17 cellular contexts compared by ENCODE assay signal in the genomic region with DNA sequence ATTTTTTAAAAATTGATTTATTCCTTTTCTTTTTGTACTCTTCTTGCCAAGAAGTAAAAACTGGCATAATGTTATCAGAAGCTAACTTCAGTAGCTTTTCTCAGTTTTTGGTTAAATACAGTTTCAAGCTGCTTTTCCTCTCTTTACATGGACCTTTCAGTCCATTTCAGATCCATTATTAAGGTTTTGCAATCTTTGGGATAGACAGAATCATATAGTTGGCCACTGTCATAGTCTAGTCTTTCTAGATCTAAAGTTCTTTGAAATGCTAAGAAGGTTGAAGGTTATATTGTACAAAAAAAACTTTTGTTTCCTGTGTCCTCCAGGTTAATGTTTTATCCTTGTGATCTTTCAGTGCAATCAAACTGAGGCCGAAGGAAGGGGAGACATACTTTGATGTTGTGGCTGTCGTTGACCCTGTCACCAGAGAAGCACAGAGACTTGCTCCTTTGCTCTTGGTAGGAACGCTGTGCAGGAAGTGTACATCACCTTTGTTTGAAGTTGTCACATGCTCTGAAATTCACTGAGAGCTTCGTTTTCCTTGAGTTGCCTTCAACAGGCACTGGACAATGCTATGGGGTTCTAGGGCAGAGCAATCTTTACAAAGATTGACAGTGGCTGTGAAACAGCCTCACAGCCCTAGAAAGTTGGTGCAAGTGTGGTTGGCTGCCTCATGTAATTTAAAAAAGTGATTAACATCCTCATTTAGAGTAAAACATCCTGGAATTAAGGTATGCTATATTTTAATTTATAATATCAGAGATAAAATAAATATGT.
DNase-seq lines count a peak whose midpoint lies in the region; ATAC-seq, FAIRE-seq and TF ChIP-seq lines count a peak whose summit lies in the region.
"Had no signal": no experiment of that assay in that cellular context is flagged by ENCODE, and none has a peak within 500 bp of the region (broad histone marks: within the 10 kb centered on the region; RNA-seq: fewer than 3 reads in every experiment).

No MANE protein-coding gene starts in this region.

- peaks cover 3% of the 10 kb centered on the region for H3K79me2 ChIP-seq in HepG2 (ENCODE audit: insufficient read depth, low read length)
- H3K79me2 ChIP-seq in K562 (ENCODE audit: control insufficient read depth, insufficient read depth, low read length): no peaks in the 10 kb centered on the region
- H3K79me2 ChIP-seq in GM23248 (ENCODE audit: insufficient read depth): no peaks in the 10 kb centered on the region

- H3K9me2 ChIP-seq in GM23248 (ENCODE audit: insufficient read depth): no peaks in the 10 kb centered on the region

- H3K27me3 ChIP-seq in HepG2 (ENCODE audit: control insufficient read depth in 1 of 2, insufficient read depth in 2 of 2, low read length in 2 of 2): no peaks in the 10 kb centered on the region
- H3K27me3 ChIP-seq in right lobe of liver: no peaks in the 10 kb centered on the region
- H3K27me3 ChIP-seq in K562 (ENCODE audit: control insufficient read depth in 2 of 2, insufficient read depth in 2 of 2, low read length in 2 of 2): no peaks in the 10 kb centered on the region
- no peaks in the 10 kb centered on the region for H3K27me3 ChIP-seq in upper lobe of right lung
- H3K27me3 ChIP-seq in GM23248 (replicated peaks; ENCODE audit: insufficient read depth): no peaks in the 10 kb centered on the region
- H3K27me3 ChIP-seq: SJCRH30 had no signal

- H3K9me3 Mint-ChIP-seq in activated naive CD4-positive, alpha-beta T cell treated with anti-CD3 and anti-CD28 coated beads, Interleukin-2, amount 10 ng/mL, durations not matched to agents 7 days and 5 days: no peaks in the 10 kb centered on the region

- H3K9me3 ChIP-seq in HepG2 (ENCODE audit: low read length) (no peaks in the 10 kb centered on the region), right lobe of liver (no peaks in the 10 kb centered on the region), K562 (replicated peaks; ENCODE audit: control insufficient read depth, insufficient read depth, low read depth, low read length) (no peaks in the 10 kb centered on the region), upper lobe of right lung (no peaks in the 10 kb centered on the region), GM23248 (ENCODE audit: low read depth) (no peaks in the 10 kb centered on the region)
- H3K9me3 ChIP-seq: A549, HAP-1, SJCRH30 had no signal

- CTCF ChIA-PET in HepG2 (lab: Yijun Ruan, JAX; ENCODE audit: low intra/inter-chr PET ratio, low total read pairs) (interaction anchor here (3.5 kb wide), 1 partner anchor 64 kb away, joined by 17 read pairs; no protein-coding TSS in a partner anchor), K562 (lab: Yijun Ruan, JAX; ENCODE audit: low intra/inter-chr PET ratio) (no interaction called here)
- CTCF ChIA-PET in activated naive CD4-positive, alpha-beta T cell treated with anti-CD3 and anti-CD28 coated beads, Interleukin-2, amount 10 ng/mL, durations not matched to agents 7 days and 5 days (lab: Charles Lee): interaction anchor here (1.0 kb wide), 2 partner anchors 63 to 64 kb away, joined by 3 read pairs; no protein-coding TSS in a partner anchor

- peaks cover 87% of the 10 kb centered on the region for H3K4me1 ChIP-seq in HepG2 (ENCODE audit: insufficient read depth, low read length)
- no peaks in the 10 kb centered on the region for H3K4me1 ChIP-seq in right lobe of liver
- H3K4me1 ChIP-seq in K562 (replicated peaks in 1 of 2; ENCODE audit: control insufficient read depth in 2 of 2, insufficient read depth in 2 of 2, low read length in 2 of 2): no peaks in the 10 kb centered on the region
- H3K4me1 ChIP-seq in upper lobe of right lung: no peaks in the 10 kb centered on the region
- H3K4me1 ChIP-seq in GM23248 (ENCODE audit: insufficient read depth): no peaks in the 10 kb centered on the region
- H3K4me1 ChIP-seq: A549, HAP-1, SJCRH30 had no signal

- in situ Hi-C loops in HepG2 (cut with HindIII; ENCODE audit: extremely low pct_ligation_motif_present, low pct_unique_long_range_greater_than_20kb) (loop anchor here (5.0 to 10.0 kb wide), 2 partner anchors 65 to 137 kb away; no protein-coding TSS in a partner anchor), K562 (cut with MboI) (no loop called here), GM23248 (cut with MboI) (no loop called here)

- peak; percentile 100 for DNase-seq in HepG2 (ENCODE audit: low spot score)
- no peak for DNase-seq in right lobe of liver
- no peak for DNase-seq in K562 (ENCODE audit: extremely low read depth in 1 of 4, low spot score in 3 of 4)
- DNase-seq in left kidney (ENCODE audit: low read depth, low spot score): peak; percentile 38
- no peak for DNase-seq in upper lobe of right lung
- DNase-seq in cerebellum (ENCODE audit: low spot score): no peak
- no peak for DNase-seq in activated naive CD4-positive, alpha-beta T cell treated with anti-CD3 and anti-CD28 coated beads, Interleukin-2, amount 10 ng/mL, durations not matched to agents 7 days and 5 days
- DNase-seq in GM23248: no peak
- DNase-seq: C1 segment of cervical spinal cord, MM.1S, NCI-H1092 treated with DMSO at 0.1 percent for 48 hours, NCI-H1694, NCI-H510A treated with DMSO at 0.1 percent for 48 hours, PC-9, SJCRH30 had no signal

- peak overlapping the region; percentile 55 for H3K4me2 ChIP-seq in HepG2 (ENCODE audit: low read depth, low read length)
- H3K4me2 ChIP-seq in K562 (ENCODE audit: insufficient read depth, low read length): no peak overlapping the region
- H3K4me2 ChIP-seq in GM23248 (ENCODE audit: unreplicated experiment): no peak overlapping the region
- H3K4me2 ChIP-seq: A549, PC-9 had no signal

- peak overlapping the region in 1 of 3 experiments; percentile 32; a peak in 2 of 6 replicates for H3K4me3 ChIP-seq in HepG2 (replicated peaks in 1 of 3; ENCODE audit: insufficient read depth in 1 of 3, low read depth in 2 of 3, low read length in 3 of 3)
- no peak overlapping the region for H3K4me3 ChIP-seq in right lobe of liver
- no peak overlapping the region for H3K4me3 ChIP-seq in K562
- no peak overlapping the region for H3K4me3 ChIP-seq in upper lobe of right lung
- no peak overlapping the region for H3K4me3 ChIP-seq in GM23248
- H3K4me3 ChIP-seq: A549, HAP-1, PC-9, SJCRH30 had no signal

- H2AFZ ChIP-seq in HepG2 (ENCODE audit: low read length) (no peak overlapping the region), K562 (ENCODE audit: low read depth, low read length) (no peak overlapping the region), GM23248 (no peak overlapping the region)
- H2AFZ ChIP-seq: PC-9 had no signal

- H3K36me3 Mint-ChIP-seq in activated naive CD4-positive, alpha-beta T cell treated with anti-CD3 and anti-CD28 coated beads, Interleukin-2, amount 10 ng/mL, durations not matched to agents 7 days and 5 days: peaks cover 71% of the 10 kb centered on the region

- TF ChIP-seq EP300 in HepG2 (IDR thresholded peaks at IDR 0.05; ENCODE audit: low read depth in 2 of 2, low read length in 2 of 2) (peak; percentile 92 to 100; a peak in 3 of 4 replicates), HepG2 (CRISPR knock-in tag; IDR thresholded peaks at IDR 0.05; ENCODE audit: borderline replicate concordance) (peak; percentile 100), K562 (IDR thresholded peaks at IDR 0.05; ENCODE audit: low read length) (no peak)

- no peaks in the 10 kb centered on the region for H3K9me1 ChIP-seq in K562 (ENCODE audit: control insufficient read depth, insufficient read depth, low read length)

- intact Hi-C loops in HepG2 (cut with micrococcal nuclease; ENCODE audit: unreplicated experiment): loop anchor here (1.0 to 2.0 kb wide), 2 partner anchors 8 to 79 kb away; a partner anchor contains a TSS
- intact Hi-C loops in right lobe of liver (cut with DNase I): no loop called here
- intact Hi-C loops in K562 (cut with micrococcal nuclease): loop anchor here (10.0 kb wide), 1 partner anchor 245 kb away; no protein-coding TSS in a partner anchor
- intact Hi-C loops in upper lobe of right lung (cut with DNase I): no loop called here

- no peak for TF ChIP-seq RAD21 in HepG2 (CRISPR knock-in tag; IDR thresholded peaks at IDR 0.05)
- TF ChIP-seq RAD21 in K562 (CRISPR knock-in tag; conservative IDR thresholded peaks at IDR 0.05 in 1 of 2, IDR thresholded peaks at IDR 0.05 in 1 of 2): no peak

- H3K36me3 ChIP-seq in HepG2 (replicated peaks in 1 of 2; ENCODE audit: control insufficient read depth in 1 of 2, insufficient read depth in 2 of 2, low read length in 2 of 2) (peaks cover 13 to 57% of the 10 kb centered on the region in 2 experiments), right lobe of liver (peaks cover 0 to 73% (median 30%) of the 10 kb centered on the region in 4 donors), K562 (ENCODE audit: control insufficient read depth, insufficient read depth, low read length) (peaks cover 94% of the 10 kb centered on the region), upper lobe of right lung (peaks cover 80% of the 10 kb centered on the region), GM23248 (ENCODE audit: low read depth) (peaks cover 67% of the 10 kb centered on the region)

- peaks cover 23% of the 10 kb centered on the region for H3K4me1 Mint-ChIP-seq in activated naive CD4-positive, alpha-beta T cell treated with anti-CD3 and anti-CD28 coated beads, Interleukin-2, amount 10 ng/mL, durations not matched to agents 7 days and 5 days

- H3K27ac Mint-ChIP-seq in activated naive CD4-positive, alpha-beta T cell treated with anti-CD3 and anti-CD28 coated beads, Interleukin-2, amount 10 ng/mL, durations not matched to agents 7 days and 5 days: no peak overlapping the region

- no peaks in the 10 kb centered on the region for H3K27me3 Mint-ChIP-seq in activated naive CD4-positive, alpha-beta T cell treated with anti-CD3 and anti-CD28 coated beads, Interleukin-2, amount 10 ng/mL, durations not matched to agents 7 days and 5 days

- H3K4me3 Mint-ChIP-seq in activated naive CD4-positive, alpha-beta T cell treated with anti-CD3 and anti-CD28 coated beads, Interleukin-2, amount 10 ng/mL, durations not matched to agents 7 days and 5 days: no peak overlapping the region

- POLR2A ChIA-PET in HepG2 (lab: Yijun Ruan, JAX): interaction anchor here (1.0 to 2.5 kb wide), 10 partner anchors 8 to 153 kb away, joined by 3 to 27 read pairs (median 6); a partner anchor contains a TSS
- POLR2A ChIA-PET in K562 (lab: Yijun Ruan, JAX): interaction anchor here (0.6 kb wide), 1 partner anchor 139 kb away, joined by 3 read pairs; no protein-coding TSS in a partner anchor

- ATAC-seq in HepG2: peak; percentile 96
- no peak for ATAC-seq in right lobe of liver
- ATAC-seq in K562: no peak
- no peak for ATAC-seq in upper lobe of right lung
- ATAC-seq: A549 had no signal

- H4K20me1 ChIP-seq in HepG2 (ENCODE audit: insufficient read depth, low read length): no peaks in the 10 kb centered on the region
- H4K20me1 ChIP-seq in K562 (replicated peaks; ENCODE audit: control insufficient read depth, insufficient read depth, low read length): no peaks in the 10 kb centered on the region; the same call in 1 of the 2 replicates
- H4K20me1 ChIP-seq in GM23248 (ENCODE audit: insufficient read depth): no peaks in the 10 kb centered on the region

- peak; percentile 46 to 65; a peak in 3 of 4 replicates for TF ChIP-seq POLR2A in HepG2 (IDR thresholded peaks at IDR 0.05; ENCODE audit: insufficient read depth in 1 of 2, low read depth in 2 of 2, low read length in 2 of 2)
- TF ChIP-seq POLR2A in right lobe of liver (IDR thresholded peaks at IDR 0.05): no peak
- TF ChIP-seq POLR2A in K562 (conservative IDR thresholded peaks at IDR 0.05): no peak

- BruUV-seq in HepG2 (replicated peaks; lab: Mats Ljungman, UMichigan): no TSS peak
- no TSS peak for BruUV-seq in K562 (replicated peaks; lab: Mats Ljungman, UMichigan)

- H3K9ac ChIP-seq in HepG2 (ENCODE audit: insufficient read depth, low read depth, low read length): peak overlapping the region; percentile 69
- no peak overlapping the region for H3K9ac ChIP-seq in K562 (ENCODE audit: insufficient read depth in 1 of 2, low read depth in 2 of 2, low read length in 2 of 2)
- H3K9ac ChIP-seq in GM23248: no peak overlapping the region

- peaks cover 8% of the 10 kb centered on the region; the same call in 1 of the 2 replicates for H3F3A ChIP-seq in GM23248 (ENCODE audit: insufficient read depth)

- H3K27ac ChIP-seq in HepG2 (ENCODE audit: extremely low read length, insufficient read depth, low read length) (peak overlapping the region; percentile 91), right lobe of liver (no peak overlapping the region), K562 (ENCODE audit: extremely low read depth, low read depth, low read length) (no peak overlapping the region), upper lobe of right lung (peak overlapping the region; percentile 2), GM23248 (no peak overlapping the region)
- H3K27ac ChIP-seq: A549, PC-9, SJCRH30 had no signal

- peak; percentile 99 for FAIRE-seq in HepG2 (lab: Jason Lieb, UNC)
- no peak for FAIRE-seq in K562 (lab: Jason Lieb, UNC)
- FAIRE-seq: A549 had no signal

- WGBS in HepG2 (ENCODE audit: low lambda C conversion rate): 0% methylated on average over 4 of the region's 4 CpGs
- 50% methylated on average over 4 of the region's 4 CpGs for WGBS in right lobe of liver (ENCODE audit: insufficient coverage, low coverage, low lambda C conversion rate, missing lambda C conversion rate)
- 85% methylated on average over 4 of the region's 4 CpGs for WGBS in K562 (ENCODE audit: insufficient coverage, low coverage, missing lambda C conversion rate)
- 76 to 77% methylated on average over 4 of the region's 4 CpGs for WGBS in GM23248 (ENCODE audit: low coverage in 1 of 2, low lambda C conversion rate in 2 of 2, missing lambda C conversion rate in 2 of 2), 2 experiments

- TF ChIP-seq CTCF in HepG2 (CRISPR knock-in tag; IDR thresholded peaks at IDR 0.05) (no peak), right lobe of liver (IDR thresholded peaks at IDR 0.05) (no peak), K562 (IDR thresholded peaks at IDR 0.05 in 2 of 3, conservative IDR thresholded peaks at IDR 0.05 in 1 of 3; ENCODE audit: insufficient read depth in 2 of 3, low read depth in 1 of 3, low read length in 3 of 3) (no peak), upper lobe of right lung (IDR thresholded peaks at IDR 0.05) (no peak)

Comparison
In these comparisons a context has a peak if more than half of its experiments do, and no peak if none do; other contexts are left out.
1. DNase-seq: peak in HepG2 (single experiment) and left kidney (single experiment); none in right lobe of liver (0 of 3), K562 (0 of 4), upper lobe of right lung (single experiment), cerebellum (single experiment), activated naive CD4-positive, alpha-beta T cell treated with anti-CD3 and anti-CD28 coated beads, Interleukin-2, amount 10 ng/mL, durations not matched to agents 7 days and 5 days (single experiment) and GM23248 (single experiment).
2. H3K27ac ChIP-seq: peak in HepG2 (single experiment) and upper lobe of right lung (single experiment); none in right lobe of liver (0 of 3), K562 (single experiment) and GM23248 (single experiment).
3. POLR2A ChIP-seq: peak in HepG2 (2 of 2); none in right lobe of liver (single experiment) and K562 (single experiment).
4. intact Hi-C loops: an anchor here in HepG2 (1.0 to 2.0 kb wide) and K562 (10.0 kb wide); none called in right lobe of liver and upper lobe of right lung.